In genomic region chr20:47577271-47577670, GRCh38 we compare ENCODE assay signal across 10 cellular contexts.
DNase-seq lines count a peak whose midpoint lies in the region; ATAC-seq and TF ChIP-seq lines count a peak whose summit lies in the region.
"Had no signal": no experiment of that assay in that cellular context is flagged by ENCODE, and none has a peak within 500 bp of the region (broad histone marks: within the 10 kb centered on the region; RNA-seq: fewer than 3 reads in every experiment).

No MANE protein-coding gene starts in this region.

- H3K27me3 ChIP-seq in SK-N-SH (ENCODE audit: insufficient read depth) (no peaks in the 10 kb centered on the region), liver (ENCODE audit: control insufficient read depth in 4 of 4, insufficient read depth in 4 of 4, low read length in 3 of 4) (no peaks in the 10 kb centered on the region), thoracic aorta (replicated peaks; ENCODE audit: insufficient read depth) (no peaks in the 10 kb centered on the region)
- H3K27me3 ChIP-seq: upper lobe of left lung had no signal

- peak overlapping the region in 1 of 2 donors; percentile 75 for H3K4me3 Mint-ChIP-seq in activated T-cell treated with anti-CD3 and anti-CD28 coated beads, Interleukin-2, amount 50 U/mL, for 72 hours

- H3K9me2 ChIP-seq in SK-N-SH: no peaks in the 10 kb centered on the region

- CTCF ChIA-PET in SK-N-SH (lab: Yijun Ruan, JAX): interaction anchor here (0.7 to 3.6 kb wide), 4 partner anchors 9 to 75 kb away, joined by 3 to 13 read pairs (median 8); partner anchors contain the start of gene NCOA3

- H3K27ac Mint-ChIP-seq in activated T-cell treated with anti-CD3 and anti-CD28 coated beads, Interleukin-2, amount 50 U/mL, for 72 hours: peak overlapping the region; percentile 73

- TF ChIP-seq EP300 in SK-N-SH (IDR thresholded peaks at IDR 0.05; ENCODE audit: borderline replicate concordance in 1 of 2, low read depth in 1 of 2, low read length in 1 of 2): no peak

- peaks cover 37% of the 10 kb centered on the region for H3K79me2 ChIP-seq in SK-N-SH (ENCODE audit: insufficient read depth)

- DNase-seq in activated T-cell treated with anti-CD3 and anti-CD28 coated beads, Interleukin-2, amount 50 U/mL, for 72 hours: no peak
- no peak for DNase-seq in activated T-cell treated with anti-CD3 and anti-CD28 coated beads, Interleukin-2, amount 50 U/mL, for 1 hour
- no peak for DNase-seq in SK-N-SH
- DNase-seq in thoracic aorta (ENCODE audit: low spot score): no peak
- no peak for DNase-seq in COLO829 (ENCODE audit: low spot score)
- no peak for DNase-seq in SIG-M5 (lab: John Stamatoyannopoulos, UW)
- no peak for DNase-seq in AG08395 (ENCODE audit: low spot score)
- DNase-seq: activated CD4-positive, CD25-positive, alpha-beta regulatory T cell treated with anti-CD3 and anti-CD28 coated beads, Interleukin-2, amount 50 U/mL, for 72 hours had no signal

- peaks cover 41 to 43% of the 10 kb centered on the region in 2 experiments for H3K4me1 ChIP-seq in SK-N-SH (ENCODE audit: control insufficient read depth in 1 of 2, insufficient read depth in 2 of 2, low read depth in 1 of 2, low read length in 1 of 2)
- peaks cover 5 to 35% (median 29%) of the 10 kb centered on the region in 4 donors for H3K4me1 ChIP-seq in liver (ENCODE audit: control insufficient read depth in 4 of 4, insufficient read depth in 4 of 4, low read length in 3 of 4)
- peaks cover 37 to 52% of the 10 kb centered on the region in 2 donors for H3K4me1 ChIP-seq in thoracic aorta (ENCODE audit: control insufficient read depth in 1 of 2, low read depth in 2 of 2)

- no peak overlapping the region for H3K9ac ChIP-seq in SK-N-SH
- peak overlapping the region in 1 of 2 donors; percentile 39 for H3K9ac ChIP-seq in liver (ENCODE audit: low read depth in 1 of 2, low read length in 2 of 2)

- ATAC-seq in activated T-cell treated with anti-CD3 and anti-CD28 coated beads, Interleukin-2, amount 50 U/mL, for 72 hours (replicated peaks in 1 of 2): no peak
- no peak for ATAC-seq in thoracic aorta (ENCODE audit: insufficient number of reproducible peaks, low FRiP score, low read depth)

- H3K4me1 Mint-ChIP-seq in activated T-cell treated with anti-CD3 and anti-CD28 coated beads, Interleukin-2, amount 50 U/mL, for 72 hours (ENCODE audit: low read depth): peaks cover 72% of the 10 kb centered on the region

- H3K27me3 Mint-ChIP-seq in activated T-cell treated with anti-CD3 and anti-CD28 coated beads, Interleukin-2, amount 50 U/mL, for 72 hours (ENCODE audit: low read depth): no peaks in the 10 kb centered on the region

- peaks cover 0 to 9% of the 10 kb centered on the region in 2 donors for H3K36me3 Mint-ChIP-seq in activated T-cell treated with anti-CD3 and anti-CD28 coated beads, Interleukin-2, amount 50 U/mL, for 72 hours (ENCODE audit: insufficient read depth in 2 of 2)

- peak overlapping the region; percentile 44 to 95; a peak in 3 of 4 replicates for H3K27ac ChIP-seq in SK-N-SH (ENCODE audit: low read depth in 2 of 2, low read length in 1 of 2)
- peak overlapping the region; percentile 27 to 30 for H3K27ac ChIP-seq in liver (ENCODE audit: low read depth in 1 of 2, low read length in 2 of 2)
- H3K27ac ChIP-seq in thoracic aorta: peak overlapping the region; percentile 6 to 34

- H4K20me1 ChIP-seq in SK-N-SH (ENCODE audit: insufficient read depth): no peaks in the 10 kb centered on the region

- H3K36me3 ChIP-seq in SK-N-SH (replicated peaks in 1 of 2; ENCODE audit: control insufficient read depth in 1 of 2, insufficient read depth in 2 of 2, low read length in 1 of 2) (no peaks in the 10 kb centered on the region), liver (ENCODE audit: control insufficient read depth in 4 of 4, insufficient read depth in 3 of 4, low read depth in 1 of 4, low read length in 3 of 4) (no peaks in the 10 kb centered on the region), thoracic aorta (no peaks in the 10 kb centered on the region)
- H3K36me3 ChIP-seq: upper lobe of left lung had no signal

- TF ChIP-seq RAD21 in SK-N-SH (IDR thresholded peaks at IDR 0.05; ENCODE audit: low read length): no peak
- no peak for TF ChIP-seq RAD21 in liver (IDR thresholded peaks at IDR 0.05)

- TF ChIP-seq CTCF in SK-N-SH (IDR thresholded peaks at IDR 0.05) (no peak), liver (IDR thresholded peaks at IDR 0.05; ENCODE audit: low read depth, low read length, missing input control) (no peak), thoracic aorta (IDR thresholded peaks at IDR 0.05) (no peak)

- H3K9me3 Mint-ChIP-seq in activated T-cell treated with anti-CD3 and anti-CD28 coated beads, Interleukin-2, amount 50 U/mL, for 72 hours: no peaks in the 10 kb centered on the region

- H3K9me3 ChIP-seq in SK-N-SH: no peaks in the 10 kb centered on the region
- no peaks in the 10 kb centered on the region for H3K9me3 ChIP-seq in liver (ENCODE audit: control insufficient read depth in 4 of 4, low read length in 3 of 4)
- no peaks in the 10 kb centered on the region for H3K9me3 ChIP-seq in thoracic aorta
- H3K9me3 ChIP-seq: upper lobe of left lung had no signal

- peaks cover 11% of the 10 kb centered on the region for H3F3A ChIP-seq in SK-N-SH (replicated peaks; ENCODE audit: insufficient read depth)

- H3K4me2 ChIP-seq in SK-N-SH: peak overlapping the region; percentile 54

- H2AFZ ChIP-seq in SK-N-SH (ENCODE audit: low read depth): no peak overlapping the region

- H3K4me3 ChIP-seq in SK-N-SH (ENCODE audit: low read depth in 2 of 2, low read length in 1 of 2) (no peak overlapping the region; a peak in 1 of 4 replicates), liver (ENCODE audit: low read depth in 1 of 3, low read length in 3 of 3) (no peak overlapping the region), thoracic aorta (peak overlapping the region; percentile 36)

- POLR2A ChIA-PET in SK-N-SH (lab: Yijun Ruan, JAX): no interaction called here

TF ChIP-seq in SK-N-SH, 30 proteins besides CTCF, POLR2A, EP300 and RAD21:
- TF ChIP-seq FOXJ3 (CRISPR knock-in tag; IDR thresholded peaks at IDR 0.05) (no peak), NRF1 (IDR thresholded peaks at IDR 0.05; ENCODE audit: low read depth, low read length) (no peak), SMC3 (IDR thresholded peaks at IDR 0.05; ENCODE audit: low read depth, low read length) (no peak)
- TF ChIP-seq, protein P1, sequence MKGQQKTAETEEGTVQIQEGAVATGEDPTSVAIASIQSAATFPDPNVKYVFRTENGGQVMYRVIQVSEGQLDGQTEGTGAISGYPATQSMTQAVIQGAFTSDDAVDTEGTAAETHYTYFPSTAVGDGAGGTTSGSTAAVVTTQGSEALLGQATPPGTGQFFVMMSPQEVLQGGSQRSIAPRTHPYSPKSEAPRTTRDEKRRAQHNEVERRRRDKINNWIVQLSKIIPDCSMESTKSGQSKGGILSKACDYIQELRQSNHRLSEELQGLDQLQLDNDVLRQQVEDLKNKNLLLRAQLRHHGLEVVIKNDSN (IDR thresholded peaks at IDR 0.05; ENCODE audit: borderline replicate concordance, low read depth): no peak
- TF ChIP-seq, protein P2, sequence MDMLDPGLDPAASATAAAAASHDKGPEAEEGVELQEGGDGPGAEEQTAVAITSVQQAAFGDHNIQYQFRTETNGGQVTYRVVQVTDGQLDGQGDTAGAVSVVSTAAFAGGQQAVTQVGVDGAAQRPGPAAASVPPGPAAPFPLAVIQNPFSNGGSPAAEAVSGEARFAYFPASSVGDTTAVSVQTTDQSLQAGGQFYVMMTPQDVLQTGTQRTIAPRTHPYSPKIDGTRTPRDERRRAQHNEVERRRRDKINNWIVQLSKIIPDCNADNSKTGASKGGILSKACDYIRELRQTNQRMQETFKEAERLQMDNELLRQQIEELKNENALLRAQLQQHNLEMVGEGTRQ (IDR thresholded peaks at IDR 0.05; ENCODE audit: borderline replicate concordance, low read depth, low read length): no peak

TF ChIP-seq in liver, 16 proteins besides CTCF, POLR2A, EP300 and RAD21 (continues in another document):
- TF ChIP-seq TAF1 (conservative IDR thresholded peaks at IDR 0.05) (no peak), JUND (IDR thresholded peaks at IDR 0.05) (no peak), RXRA (IDR thresholded peaks at IDR 0.05) (no peak), HNF4A (conservative IDR thresholded peaks at IDR 0.05) (no peak), SP1 (IDR thresholded peaks at IDR 0.05) (no peak), EGR1 (IDR thresholded peaks at IDR 0.05; ENCODE audit: low read depth in 2 of 2) (no peak), ZBTB33 (IDR thresholded peaks at IDR 0.05) (no peak), HNF4G (IDR thresholded peaks at IDR 0.05) (no peak), ATF3 (IDR thresholded peaks at IDR 0.05) (no peak)
